4 cellular contexts compared by ENCODE assay signal in genomic region chr1:208485512-208485911, GRCh38.
"Had no signal": no experiment of that assay in that cellular context is flagged by ENCODE, and none has a peak within 500 bp of the region (broad histone marks: within the 10 kb centered on the region; RNA-seq: fewer than 3 reads in every experiment).

No MANE protein-coding gene starts in this region.

- DNase-seq: IMR-90, KBM-7 had no signal

- H3K4me3 ChIP-seq: K562 had no signal

- H3K27ac ChIP-seq: HL-60 had no signal
